Comparison of ENCODE assay signal across 1 cellular context in genomic region chr10:22685926-22686325, GRCh38.
TF ChIP-seq lines count a peak whose summit lies in the region.

No MANE protein-coding gene starts in this region.

TF ChIP-seq in WTC11, 78 proteins besides CTCF, POLR2A, EP300 and RAD21 (continued from another document):
- TF ChIP-seq E2F1 (CRISPR knock-in tag; IDR thresholded peaks at IDR 0.05), result no peak
- no peak for TF ChIP-seq IRF2 (CRISPR knock-in tag; IDR thresholded peaks at IDR 0.05; ENCODE audit: borderline replicate concordance, low read depth)
TF ChIP-seq in WTC11: peak in this region for 0.
